8 cellular contexts compared by ENCODE assay signal in genomic region chr7:107169120-107170050, GRCh38. TPM values are rescaled to one million over a fixed set of nuclear protein-coding genes. Genes with fewer than 3 reads are reported as not detected.
DNase-seq lines count a peak whose midpoint lies in the region; ATAC-seq and TF ChIP-seq lines count a peak whose summit lies in the region.

No MANE protein-coding gene starts in this region.

- no peaks in the 10 kb centered on the region for H3K9me2 ChIP-seq in PC-3 (replicated peaks; ENCODE audit: low read length)

- H2AFZ ChIP-seq in PC-3 (ENCODE audit: low read length), result peak overlapping the region; percentile 76

- peak; percentile 94 for DNase-seq in COLO668 (lab: John Stamatoyannopoulos, UW; ENCODE audit: unreplicated experiment)
- peak; percentile 94 for DNase-seq in KBM-7
- peak; percentile 95 for DNase-seq in PC-3
- DNase-seq in activated T-cell treated with anti-CD3 and anti-CD28 coated beads, Interleukin-2, amount 50 U/mL, for 1 hour, result peak; percentile 81
- peak; percentile 80 for DNase-seq in epithelial cell of proximal tubule (ENCODE audit: low read depth)
- DNase-seq in mucosa of descending colon, result peak; percentile 96 to 98 (median 96)
- DNase-seq in stimulated activated CD8-positive, alpha-beta memory T cell treated with anti-CD3 and anti-CD28 coated beads, Interleukin-2, amount 100 ng/mL, for 48 hours (ENCODE audit: low read depth in 2 of 2), result peak; percentile 85 to 88

- POLR2A ChIA-PET in PC-3 (lab: Charles Lee; ENCODE audit: unreplicated experiment), result interaction anchor here (0.6 to 1.0 kb wide), 3 partner anchors 35 to 574 kb away, joined by 3 read pairs; no protein-coding TSS in a partner anchor

- H3K4me1 ChIP-seq in PC-3 (ENCODE audit: insufficient read depth, low read length) (peaks cover 11% of the 10 kb centered on the region; the same call in 1 of the 2 replicates), mucosa of descending colon (ENCODE audit: low read depth) (peaks cover 10% of the 10 kb centered on the region)

- H3F3A ChIP-seq in PC-3 (ENCODE audit: low read length, unreplicated experiment), result no peaks in the 10 kb centered on the region

- intact Hi-C loops in PC-3 (cut with micrococcal nuclease) (loop anchor here (10.0 kb wide), 1 partner anchor 845 kb away; no protein-coding TSS in a partner anchor), mucosa of descending colon (cut with DNase I, micrococcal nuclease) (no loop called here)

- peaks cover 16% of the 10 kb centered on the region; the same call in 1 of the 2 replicates for H4K20me1 ChIP-seq in PC-3 (ENCODE audit: low read length)

- H3K9ac ChIP-seq in PC-3 (ENCODE audit: low read length), result peak overlapping the region; percentile 80

- no peaks in the 10 kb centered on the region for H3K27me3 ChIP-seq in PC-3 (ENCODE audit: low read length)

- H3K4me2 ChIP-seq in PC-3 (ENCODE audit: low read length), result peak overlapping the region; percentile 95

- peak overlapping the region; percentile 65 for H3K27ac ChIP-seq in PC-3 (ENCODE audit: low read length)

- H3K9me3 ChIP-seq in PC-3 (ENCODE audit: low read length), result no peaks in the 10 kb centered on the region
- no peaks in the 10 kb centered on the region for H3K9me3 ChIP-seq in mucosa of descending colon

- no peak for TF ChIP-seq CTCF in PC-3 (conservative IDR thresholded peaks at IDR 0.05; ENCODE audit: low read depth, low read length)
- TF ChIP-seq CTCF in epithelial cell of proximal tubule (conservative IDR thresholded peaks at IDR 0.05; ENCODE audit: low read depth, low read length), result no peak
- TF ChIP-seq CTCF in mucosa of descending colon (IDR thresholded peaks at IDR 0.05), result no peak

- CTCF ChIA-PET in PC-3 (lab: Charles Lee), result interaction anchor here (0.6 to 1.0 kb wide), 3 partner anchors 19 to 575 kb away, joined by 5 to 7 read pairs (median 7); partner anchors contain the start of genes CBLL1 and CCDC71L

- H3K36me3 ChIP-seq in PC-3 (ENCODE audit: low read depth, low read length) (no peaks in the 10 kb centered on the region), mucosa of descending colon (ENCODE audit: low read depth) (peaks cover 5% of the 10 kb centered on the region)

- ATAC-seq in GM21526 (IDR thresholded peaks at IDR 0.05; ENCODE audit: low FRiP score, unreplicated experiment) (peak; percentile 24), PC-3 (peak; percentile 50), mucosa of descending colon (peak; percentile 73)

- H3K79me2 ChIP-seq in PC-3 (ENCODE audit: low read length), result peaks cover 42% of the 10 kb centered on the region

- in situ Hi-C loops in KBM-7 (cut with MboI; ENCODE audit: low pct_unique_long_range_greater_than_20kb, low sequenced_read_pairs), result no loop called here

- peak overlapping the region; percentile 86 for H3K4me3 ChIP-seq in PC-3 (ENCODE audit: low read length)
- peak overlapping the region; percentile 84 for H3K4me3 ChIP-seq in epithelial cell of proximal tubule (ENCODE audit: low read depth, low read length)
- H3K4me3 ChIP-seq in mucosa of descending colon, result peak overlapping the region; percentile 84

- no TSS peak for BruUV-seq in PC-3 (replicated peaks; lab: Mats Ljungman, UMichigan)

RNA-seq across cellular contexts. Expression of gene HBP1, which starts 0.6 kb away (rescaled TPM):
- 13.0 and 17.6 TPM in 2 replicates for total RNA-seq in PC-3 (2014; rRNA removed)
- total RNA-seq in epithelial cell of proximal tubule, result 29.5 and 34.4 TPM in 2 replicates
- 10 to 100 TPM; 41.2 to 81.5 (median 71.4) TPM for total RNA-seq in mucosa of descending colon

Comparison
In these comparisons a context has a peak if more than half of its experiments do, and no peak if none do; other contexts are left out.
1. Peak in every context shown above with its lines: DNase-seq, ATAC-seq, H3K4me3 ChIP-seq and H3K27ac ChIP-seq.